Comparison of ENCODE assay signal across 2 cellular contexts in genomic region chr3:16686679-16687078, GRCh38.
TF ChIP-seq lines count a peak whose summit lies in the region.

No MANE protein-coding gene starts in this region.

TF ChIP-seq in GM23338, 12 proteins besides CTCF, POLR2A, EP300 and RAD21:
- TF ChIP-seq EZH2 (IDR thresholded peaks at IDR 0.05; ENCODE audit: low read depth, unreplicated experiment) = no peak
- 0 out of 2 replicates have a peak, but pooled peaks have one; percentile 44 for TF ChIP-seq ZNF114 (CRISPR knock-in tag; IDR thresholded peaks at IDR 0.05)
- no peak for TF ChIP-seq STAT1 (IDR thresholded peaks at IDR 0.05; ENCODE audit: unreplicated experiment)

TF ChIP-seq in H1, 55 proteins besides CTCF, POLR2A, EP300 and RAD21:
- peak; percentile 39; the same call in 1 of the 2 replicates for TF ChIP-seq POLR2AphosphoS5 (IDR thresholded peaks at IDR 0.05; ENCODE audit: low read depth, low read length)
- TF ChIP-seq CHD2 (IDR thresholded peaks at IDR 0.05; ENCODE audit: low read length) = no peak
- TF ChIP-seq MAX (IDR thresholded peaks at IDR 0.05) = no peak
